ENCODE assay signal across 17 cellular contexts in the genomic region with DNA sequence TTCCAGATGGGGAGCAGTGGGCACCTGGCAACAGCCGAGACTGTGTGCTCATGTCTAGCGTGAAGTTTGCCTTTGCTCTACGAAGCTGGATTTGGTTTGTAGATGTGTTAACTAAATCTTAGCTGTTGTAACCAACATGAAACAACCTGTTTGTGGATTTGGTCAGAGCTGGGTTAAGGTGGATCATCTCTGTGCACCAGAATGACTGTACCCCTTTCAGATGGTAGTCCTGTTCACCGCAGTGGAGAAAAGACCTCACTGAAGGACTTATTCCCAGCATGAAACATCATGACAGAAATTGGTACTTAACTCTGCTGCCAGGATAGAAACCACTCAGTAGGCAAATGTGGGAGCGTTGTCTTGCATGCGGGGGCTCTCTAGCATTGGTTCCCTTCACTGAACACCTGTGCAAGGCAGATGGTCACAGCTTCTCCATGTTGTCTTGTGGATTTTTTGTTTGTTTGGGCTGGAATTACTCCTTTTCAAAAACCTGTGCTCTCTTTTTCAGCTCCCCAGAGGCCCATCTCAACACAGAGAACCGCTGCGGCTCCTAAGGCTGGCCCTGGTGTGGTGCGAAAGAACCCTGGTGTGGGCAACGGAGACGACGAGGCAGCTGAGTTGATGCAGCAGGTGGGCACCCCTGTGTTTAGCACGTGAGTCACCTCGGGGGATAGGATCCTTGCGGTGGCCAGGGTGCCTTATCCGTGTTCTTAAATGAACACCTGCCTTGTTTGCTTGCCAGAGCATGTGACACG. TPM values are rescaled to one million over a fixed set of nuclear protein-coding genes. Genes with fewer than 3 reads are reported as not detected.
DNase-seq lines count a peak whose midpoint lies in the region; ATAC-seq and TF ChIP-seq lines count a peak whose summit lies in the region.
"Had no signal": no experiment of that assay in that cellular context is flagged by ENCODE, and none has a peak within 500 bp of the region (broad histone marks: within the 10 kb centered on the region; RNA-seq: fewer than 3 reads in every experiment).

No MANE protein-coding gene starts in this region.

- H3K4me3 Mint-ChIP-seq in activated CD4-positive, alpha-beta T cell treated with anti-CD3 and anti-CD28 coated beads, Interleukin-2, amount 10 ng/mL, durations not matched to agents 24 days and 14 days = no peak overlapping the region
- H3K4me3 Mint-ChIP-seq in activated T-helper 17 cell treated with anti-CD3 and anti-CD28 coated beads, Interleukin-2, amount 50 U/mL, for 72 hours = peak overlapping the region; percentile 54
- no peak overlapping the region for H3K4me3 Mint-ChIP-seq in natural killer cell treated with Interleukin-12 subunit alpha and Interleukin-12 subunit beta and Interleukin-15 and Interleukin-18, amount 100 ng/mL, for 72 hours
- H3K4me3 Mint-ChIP-seq: WTC11 had no signal

- H3K36me3 ChIP-seq in upper lobe of right lung = peaks cover 95% of the 10 kb centered on the region

- H3K27me3 Mint-ChIP-seq in activated CD4-positive, alpha-beta T cell treated with anti-CD3 and anti-CD28 coated beads, Interleukin-2, amount 10 ng/mL, durations not matched to agents 24 days and 14 days = no peaks in the 10 kb centered on the region
- H3K27me3 Mint-ChIP-seq in activated T-helper 17 cell treated with anti-CD3 and anti-CD28 coated beads, Interleukin-2, amount 50 U/mL, for 72 hours = no peaks in the 10 kb centered on the region
- H3K27me3 Mint-ChIP-seq in natural killer cell treated with Interleukin-12 subunit alpha and Interleukin-12 subunit beta and Interleukin-15 and Interleukin-18, amount 100 ng/mL, for 72 hours = no peaks in the 10 kb centered on the region
- H3K27me3 Mint-ChIP-seq: progenitor cell of endocrine pancreas had no signal

- H3K4me3 ChIP-seq in GM12865 (ENCODE audit: low read depth, low read length) = no peak overlapping the region
- H3K4me3 ChIP-seq in upper lobe of right lung = no peak overlapping the region
- H3K4me3 ChIP-seq: MG63 had no signal

- no peak for TF ChIP-seq CTCF in GM12865 (IDR thresholded peaks at IDR 0.05; ENCODE audit: insufficient read depth, low read depth, low read length, missing control alignments)
- no peak for TF ChIP-seq CTCF in upper lobe of right lung (IDR thresholded peaks at IDR 0.05)
- TF ChIP-seq CTCF in GM10266 (IDR thresholded peaks at IDR 0.05; ENCODE audit: control insufficient read depth, insufficient read depth, low read depth, missing control alignments) = no peak

- peak; percentile 97 for ATAC-seq in activated T-helper 17 cell treated with anti-CD3 and anti-CD28 coated beads, Interleukin-2, amount 50 U/mL, for 72 hours (replicated peaks)
- peak in 1 of 2 donors; percentile 79 for ATAC-seq in natural killer cell treated with Interleukin-12 subunit alpha and Interleukin-12 subunit beta and Interleukin-15 and Interleukin-18, amount 100 ng/mL, for 72 hours
- ATAC-seq in upper lobe of right lung = no peak
- ATAC-seq: WTC11 had no signal

- intact Hi-C loops in activated CD4-positive, alpha-beta T cell treated with anti-CD3 and anti-CD28 coated beads, Interleukin-2, amount 10 ng/mL, durations not matched to agents 24 days and 14 days (cut with micrococcal nuclease) = no loop called here
- intact Hi-C loops in upper lobe of right lung (cut with DNase I) = no loop called here

- peak overlapping the region; percentile 16 for H3K27ac Mint-ChIP-seq in activated CD4-positive, alpha-beta T cell treated with anti-CD3 and anti-CD28 coated beads, Interleukin-2, amount 10 ng/mL, durations not matched to agents 24 days and 14 days
- H3K27ac Mint-ChIP-seq in activated T-helper 17 cell treated with anti-CD3 and anti-CD28 coated beads, Interleukin-2, amount 50 U/mL, for 72 hours = peak overlapping the region; percentile 90
- H3K27ac Mint-ChIP-seq in natural killer cell treated with Interleukin-12 subunit alpha and Interleukin-12 subunit beta and Interleukin-15 and Interleukin-18, amount 100 ng/mL, for 72 hours = peak overlapping the region; percentile 37 to 47
- H3K27ac Mint-ChIP-seq: progenitor cell of endocrine pancreas, WTC11 had no signal

- no peaks in the 10 kb centered on the region for H3K4me1 ChIP-seq in upper lobe of right lung

- DNase-seq in activated CD4-positive, alpha-beta T cell treated with anti-CD3 and anti-CD28 coated beads, Interleukin-2, amount 10 ng/mL, durations not matched to agents 24 days and 14 days = no peak
- no peak for DNase-seq in activated CD4-positive, alpha-beta T cell treated with anti-CD3 and anti-CD28 coated beads for 4 hours
- DNase-seq in GM12865 (ENCODE audit: low read depth) = peak; percentile 29
- no peak for DNase-seq in natural killer cell treated with Interleukin-12 subunit alpha and Interleukin-12 subunit beta and Interleukin-15 and Interleukin-18, amount 100 ng/mL, for 72 hours (ENCODE audit: low spot score)
- no peak for DNase-seq in upper lobe of right lung
- DNase-seq in GM10266 (ENCODE audit: extremely low spot score) = no peak
- DNase-seq in DMS153 treated with DMSO at 0.1 percent for 48 hours (lab: John Stamatoyannopoulos, UW; ENCODE audit: unreplicated experiment) = no peak
- DNase-seq: MG63; NCI-H2081 treated with DMSO at 0.1 percent for 48 hours; Right ventricle myocardium superior; small intestine; stimulated activated naive CD4-positive, alpha-beta T cell had no signal

- H3K4me1 Mint-ChIP-seq in activated CD4-positive, alpha-beta T cell treated with anti-CD3 and anti-CD28 coated beads, Interleukin-2, amount 10 ng/mL, durations not matched to agents 24 days and 14 days = peaks cover 31% of the 10 kb centered on the region
- peaks cover 29% of the 10 kb centered on the region for H3K4me1 Mint-ChIP-seq in activated T-helper 17 cell treated with anti-CD3 and anti-CD28 coated beads, Interleukin-2, amount 50 U/mL, for 72 hours
- H3K4me1 Mint-ChIP-seq in natural killer cell treated with Interleukin-12 subunit alpha and Interleukin-12 subunit beta and Interleukin-15 and Interleukin-18, amount 100 ng/mL, for 72 hours (ENCODE audit: low read depth in 2 of 2) = peaks cover 18 to 27% of the 10 kb centered on the region in 2 donors

- H3K27ac ChIP-seq in upper lobe of right lung = no peak overlapping the region

- H3K27me3 ChIP-seq in upper lobe of right lung = no peaks in the 10 kb centered on the region
- H3K27me3 ChIP-seq: MG63 had no signal

- H3K9me3 Mint-ChIP-seq in activated CD4-positive, alpha-beta T cell treated with anti-CD3 and anti-CD28 coated beads, Interleukin-2, amount 10 ng/mL, durations not matched to agents 24 days and 14 days = no peaks in the 10 kb centered on the region
- no peaks in the 10 kb centered on the region for H3K9me3 Mint-ChIP-seq in activated T-helper 17 cell treated with anti-CD3 and anti-CD28 coated beads, Interleukin-2, amount 50 U/mL, for 72 hours
- no peaks in the 10 kb centered on the region for H3K9me3 Mint-ChIP-seq in natural killer cell treated with Interleukin-12 subunit alpha and Interleukin-12 subunit beta and Interleukin-15 and Interleukin-18, amount 100 ng/mL, for 72 hours
- H3K9me3 Mint-ChIP-seq: WTC11 had no signal

- H3K36me3 Mint-ChIP-seq in activated CD4-positive, alpha-beta T cell treated with anti-CD3 and anti-CD28 coated beads, Interleukin-2, amount 10 ng/mL, durations not matched to agents 24 days and 14 days (ENCODE audit: low read depth) = peaks cover 59% of the 10 kb centered on the region
- H3K36me3 Mint-ChIP-seq in activated T-helper 17 cell treated with anti-CD3 and anti-CD28 coated beads, Interleukin-2, amount 50 U/mL, for 72 hours (ENCODE audit: low read depth) = peaks cover 100% of the 10 kb centered on the region
- peaks cover 33% of the 10 kb centered on the region for H3K36me3 Mint-ChIP-seq in natural killer cell treated with Interleukin-12 subunit alpha and Interleukin-12 subunit beta and Interleukin-15 and Interleukin-18, amount 100 ng/mL, for 72 hours

- no peaks in the 10 kb centered on the region for H3K9me3 ChIP-seq in upper lobe of right lung
- H3K9me3 ChIP-seq: MG63 had no signal

RNA-seq across cellular contexts. Expression of gene EFCAB8, which starts 19.3 kb away (rescaled TPM):
- 0.33 and 0.54 TPM in 2 replicates for total RNA-seq in activated CD4-positive, alpha-beta T cell treated with anti-CD3 and anti-CD28 coated beads, Interleukin-2, amount 10 ng/mL, durations not matched to agents 24 days and 14 days
- under 1 TPM; 0.19 to 0.45 TPM for total RNA-seq in activated T-helper 17 cell treated with anti-CD3 and anti-CD28 coated beads, Interleukin-2, amount 50 U/mL, for 72 hours
- total RNA-seq in natural killer cell treated with Interleukin-12 subunit alpha and Interleukin-12 subunit beta and Interleukin-15 and Interleukin-18, amount 100 ng/mL, for 72 hours = 1 to 10 TPM in 1 of 2 donors, under 1 TPM in 1; 0.78 to 3.1 TPM
- total RNA-seq in upper lobe of right lung = 0.72 TPM
- total RNA-seq: epithelial cell of proximal tubule, glomerular endothelial cell, Right ventricle myocardium superior had no signal

RNA-seq across cellular contexts. Expression of gene MAPRE1, which starts 19.6 kb away (rescaled TPM):
- total RNA-seq in activated CD4-positive, alpha-beta T cell treated with anti-CD3 and anti-CD28 coated beads, Interleukin-2, amount 10 ng/mL, durations not matched to agents 24 days and 14 days = 148 TPM in 2 replicates
- 100 to 1,000 TPM in 1 of 2 donors, 10 to 100 TPM in 1; 77.3 to 141 TPM for total RNA-seq in activated T-helper 17 cell treated with anti-CD3 and anti-CD28 coated beads, Interleukin-2, amount 50 U/mL, for 72 hours
- 100 to 1,000 TPM; 122 to 142 TPM for total RNA-seq in natural killer cell treated with Interleukin-12 subunit alpha and Interleukin-12 subunit beta and Interleukin-15 and Interleukin-18, amount 100 ng/mL, for 72 hours
- total RNA-seq in upper lobe of right lung = 88.5 TPM

Comparison
In these comparisons a context has a peak if more than half of its experiments do, and no peak if none do; other contexts are left out.
1. H3K27ac Mint-ChIP-seq: peak in every context shown above with its lines; median percentile 90 in activated T-helper 17 cell treated with anti-CD3 and anti-CD28 coated beads, Interleukin-2, amount 50 U/mL, for 72 hours; 42 in natural killer cell treated with Interleukin-12 subunit alpha and Interleukin-12 subunit beta and Interleukin-15 and Interleukin-18, amount 100 ng/mL, for 72 hours; 16 in activated CD4-positive, alpha-beta T cell treated with anti-CD3 and anti-CD28 coated beads, Interleukin-2, amount 10 ng/mL, durations not matched to agents 24 days and 14 days.